In genomic region chr12:131132118-131132892, GRCh38 we compare ENCODE assay signal across 7 cellular contexts.
DNase-seq lines count a peak whose midpoint lies in the region; ATAC-seq and TF ChIP-seq lines count a peak whose summit lies in the region.

No MANE protein-coding gene starts in this region.

- H2AFZ ChIP-seq in OCI-LY7 (ENCODE audit: low read length), result no peak overlapping the region

- H3K4me1 ChIP-seq in OCI-LY7 (ENCODE audit: insufficient read depth, low read length, poor library complexity, severe bottlenecking) (no peaks in the 10 kb centered on the region), upper lobe of right lung (peaks cover 10% of the 10 kb centered on the region)

- H3K9me2 ChIP-seq in OCI-LY7 (ENCODE audit: insufficient read depth, low read length), result no peaks in the 10 kb centered on the region

- H3K27me3 ChIP-seq in upper lobe of right lung, result no peaks in the 10 kb centered on the region

- H3K27ac ChIP-seq in OCI-LY7 (ENCODE audit: low read depth, low read length, poor library complexity, severe bottlenecking) (no peak overlapping the region), upper lobe of right lung (no peak overlapping the region)

- POLR2A ChIA-PET in GM10248 (lab: Yijun Ruan, JAX), result no interaction called here
- POLR2A ChIA-PET in OCI-LY7 (lab: Charles Lee), result interaction anchor here (0.5 to 1.4 kb wide), 3 partner anchors 184 to 261 kb away, joined by 4 to 9 read pairs (median 5); no protein-coding TSS in a partner anchor

- BruUV-seq in OCI-LY7 (replicated peaks; lab: Mats Ljungman, UMichigan), result no TSS peak

- TF ChIP-seq CTCF in GM10248 (IDR thresholded peaks at IDR 0.05; ENCODE audit: control extremely low read depth, extremely low read depth, low read depth, missing control alignments) (peak; percentile 80), OCI-LY7 (conservative IDR thresholded peaks at IDR 0.05; ENCODE audit: low read length) (peak; percentile 90), upper lobe of right lung (IDR thresholded peaks at IDR 0.05) (peak; percentile 78)

- H4K20me1 ChIP-seq in OCI-LY7 (ENCODE audit: insufficient read depth, low read length), result no peaks in the 10 kb centered on the region

- CTCF ChIA-PET in GM10248 (lab: Yijun Ruan, JAX) (interaction anchor here (0.6 to 5.5 kb wide), 30 partner anchors 8 to 376 kb away, joined by 3 to 72 read pairs (median 4); no protein-coding TSS in a partner anchor), OCI-LY7 (lab: Charles Lee; ENCODE audit: unreplicated experiment) (interaction anchor here (0.7 to 1.7 kb wide), 2 partner anchors 140 to 216 kb away, joined by 4 to 11 read pairs; no protein-coding TSS in a partner anchor)

- H3K9me3 ChIP-seq in OCI-LY7 (ENCODE audit: low read length) (no peaks in the 10 kb centered on the region), upper lobe of right lung (no peaks in the 10 kb centered on the region)

- H3K36me3 ChIP-seq in OCI-LY7 (ENCODE audit: insufficient read depth, low read length) (no peaks in the 10 kb centered on the region), upper lobe of right lung (no peaks in the 10 kb centered on the region)

- H3K4me3 ChIP-seq in OCI-LY7 (ENCODE audit: low read depth, low read length, poor library complexity, severe bottlenecking), result no peak overlapping the region
- H3K4me3 ChIP-seq in upper lobe of right lung, result no peak overlapping the region

- no peaks in the 10 kb centered on the region for H3K79me2 ChIP-seq in OCI-LY7 (ENCODE audit: insufficient read depth, low read depth, low read length)

- ATAC-seq in HG02642 (IDR thresholded peaks at IDR 0.05; ENCODE audit: poor library complexity, unreplicated experiment) (peak; percentile 57), upper lobe of right lung (peak; percentile 66)

- H3K4me2 ChIP-seq in OCI-LY7 (ENCODE audit: low read length), result peak overlapping the region; percentile 23

- intact Hi-C loops in OCI-LY7 (cut with micrococcal nuclease; ENCODE audit: unreplicated experiment) (loop anchor here (1.0 to 10.0 kb wide), 4 partner anchors 28 to 370 kb away; no protein-coding TSS in a partner anchor), head of caudate nucleus (cut with DNase I) (no loop called here), upper lobe of right lung (cut with DNase I) (no loop called here)

- peak; percentile 84 for DNase-seq in GM10248 (ENCODE audit: extremely low spot score)
- DNase-seq in OCI-LY7 (ENCODE audit: low spot score), result peak; percentile 73
- DNase-seq in activated T-helper 9 cell treated with anti-CD3 and anti-CD28 coated beads, Interleukin-2, amount 50 U/mL, for 16 hours (ENCODE audit: low read depth), result peak; percentile 51
- peak; percentile 53 to 91 (median 80) for DNase-seq in head of caudate nucleus
- peak; percentile 12 for DNase-seq in pons (ENCODE audit: low spot score)
- DNase-seq in upper lobe of right lung, result peak; percentile 83

Comparison
In these comparisons a context has a peak if more than half of its experiments do, and no peak if none do; other contexts are left out.
1. DNase-seq: peak in every context shown above with its lines; median percentile 84 in GM10248; 83 in upper lobe of right lung; 80 in head of caudate nucleus; 73 in OCI-LY7; 51 in activated T-helper 9 cell treated with anti-CD3 and anti-CD28 coated beads, Interleukin-2, amount 50 U/mL, for 16 hours; 12 in pons.